ENCODE assay signal across 1 cellular context in the genomic region with DNA sequence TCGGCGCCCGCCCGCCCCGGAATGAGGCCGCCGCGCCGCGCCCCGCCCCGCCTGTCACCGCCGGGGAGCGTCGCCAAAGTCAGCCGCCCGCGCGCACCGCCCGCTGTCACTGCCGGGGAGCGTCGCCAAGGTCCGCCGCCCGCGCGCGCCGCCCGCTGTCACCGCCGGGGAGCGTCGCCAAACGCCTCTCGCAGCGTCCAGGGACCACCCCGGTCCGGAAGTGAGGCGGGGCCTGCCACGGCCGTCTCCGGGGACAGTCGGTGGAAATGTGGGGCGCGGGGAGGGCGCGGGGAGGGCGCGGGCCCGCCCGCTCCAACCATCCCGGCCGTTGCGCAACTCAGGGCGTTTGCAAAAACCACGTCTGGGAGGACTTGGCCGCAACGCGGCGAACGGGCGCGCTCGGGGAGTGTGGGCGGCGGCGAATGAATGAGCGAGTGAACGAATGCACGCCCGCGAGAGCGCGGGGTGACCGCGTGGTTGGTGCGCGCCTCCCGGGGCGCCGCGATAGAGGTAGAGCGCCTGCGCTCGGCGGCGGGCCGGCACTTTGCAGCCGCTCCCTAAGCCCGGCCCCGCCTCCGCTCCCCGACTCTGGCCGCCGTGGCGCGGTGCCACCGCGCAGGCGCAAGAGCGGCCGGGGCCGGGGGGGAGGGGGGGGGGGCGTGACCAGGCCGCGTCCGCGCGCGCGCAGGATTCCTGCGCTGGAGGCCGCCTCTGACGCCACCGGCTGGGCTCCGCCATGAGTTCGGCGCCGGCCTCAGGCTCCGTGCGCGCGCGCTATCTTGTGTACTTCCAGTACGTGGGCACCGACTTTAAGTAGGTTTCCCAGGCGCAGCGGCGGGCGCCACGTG.
TF ChIP-seq lines count a peak whose summit lies in the region.

TSS of gene ACAP3 (minus strand) at position 23 of the 848 bp plus-strand sequence. CDS start 115 bp downstream, outside the sequence.
TSS of gene PUSL1 (plus strand) at position 690 of the 848 bp plus-strand sequence. CDS start at position 737, 47 bp downstream.

TF ChIP-seq in GM12878, 131 proteins besides CTCF, POLR2A, EP300 and RAD21 (continued from another document and continues in another):
- TF ChIP-seq, protein P1, sequence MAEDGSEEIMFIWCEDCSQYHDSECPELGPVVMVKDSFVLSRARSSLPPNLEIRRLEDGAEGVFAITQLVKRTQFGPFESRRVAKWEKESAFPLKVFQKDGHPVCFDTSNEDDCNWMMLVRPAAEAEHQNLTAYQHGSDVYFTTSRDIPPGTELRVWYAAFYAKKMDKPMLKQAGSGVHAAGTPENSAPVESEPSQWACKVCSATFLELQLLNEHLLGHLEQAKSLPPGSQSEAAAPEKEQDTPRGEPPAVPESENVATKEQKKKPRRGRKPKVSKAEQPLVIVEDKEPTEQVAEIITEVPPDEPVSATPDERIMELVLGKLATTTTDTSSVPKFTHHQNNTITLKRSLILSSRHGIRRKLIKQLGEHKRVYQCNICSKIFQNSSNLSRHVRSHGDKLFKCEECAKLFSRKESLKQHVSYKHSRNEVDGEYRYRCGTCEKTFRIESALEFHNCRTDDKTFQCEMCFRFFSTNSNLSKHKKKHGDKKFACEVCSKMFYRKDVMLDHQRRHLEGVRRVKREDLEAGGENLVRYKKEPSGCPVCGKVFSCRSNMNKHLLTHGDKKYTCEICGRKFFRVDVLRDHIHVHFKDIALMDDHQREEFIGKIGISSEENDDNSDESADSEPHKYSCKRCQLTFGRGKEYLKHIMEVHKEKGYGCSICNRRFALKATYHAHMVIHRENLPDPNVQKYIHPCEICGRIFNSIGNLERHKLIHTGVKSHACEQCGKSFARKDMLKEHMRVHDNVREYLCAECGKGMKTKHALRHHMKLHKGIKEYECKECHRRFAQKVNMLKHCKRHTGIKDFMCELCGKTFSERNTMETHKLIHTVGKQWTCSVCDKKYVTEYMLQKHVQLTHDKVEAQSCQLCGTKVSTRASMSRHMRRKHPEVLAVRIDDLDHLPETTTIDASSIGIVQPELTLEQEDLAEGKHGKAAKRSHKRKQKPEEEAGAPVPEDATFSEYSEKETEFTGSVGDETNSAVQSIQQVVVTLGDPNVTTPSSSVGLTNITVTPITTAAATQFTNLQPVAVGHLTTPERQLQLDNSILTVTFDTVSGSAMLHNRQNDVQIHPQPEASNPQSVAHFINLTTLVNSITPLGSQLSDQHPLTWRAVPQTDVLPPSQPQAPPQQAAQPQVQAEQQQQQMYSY (CRISPR knock-in tag; IDR thresholded peaks at IDR 0.05): no peak
- TF ChIP-seq ZNF622 (IDR thresholded peaks at IDR 0.05) (no peak), ZNF384 (IDR thresholded peaks at IDR 0.05; ENCODE audit: borderline replicate concordance, low read depth, low read length) (no peak), NFXL1 (IDR thresholded peaks at IDR 0.05; ENCODE audit: borderline replicate concordance) (no peak), IKZF1 (conservative IDR thresholded peaks at IDR 0.05) (peak; percentile 33), BCLAF1 (IDR thresholded peaks at IDR 0.05) (no peak), TBL1XR1 (IDR thresholded peaks at IDR 0.05; ENCODE audit: low read depth, low read length) (no peak), NRF1 (conservative IDR thresholded peaks at IDR 0.05; ENCODE audit: low read depth, low read length) (peak; percentile 49), BCL11A (IDR thresholded peaks at IDR 0.05; ENCODE audit: low read depth, low read length) (no peak), YY1 (IDR thresholded peaks at IDR 0.05; ENCODE audit: low read depth, low read length) (peak; percentile 81), PAX5 (IDR thresholded peaks at IDR 0.05; ENCODE audit: borderline replicate concordance, low read depth, low read length) (peak; percentile 10; the same call in 1 of the 2 replicates), CREM (IDR thresholded peaks at IDR 0.05; ENCODE audit: low read depth) (peak; percentile 17), CBFB (IDR thresholded peaks at IDR 0.05; ENCODE audit: low read depth) (no peak), MLLT1 (IDR thresholded peaks at IDR 0.05) (0 out of 2 replicates have a peak, but pooled peaks have one; percentile 39), MAX (IDR thresholded peaks at IDR 0.05; ENCODE audit: low read depth, low read length) (peak; percentile 27; the same call in 1 of the 2 replicates), ETV6 (conservative IDR thresholded peaks at IDR 0.05 in 1 of 2, IDR thresholded peaks at IDR 0.05 in 1 of 2; ENCODE audit: borderline replicate concordance in 1 of 2, low read depth in 1 of 2) (no peak; a peak in 1 of 4 replicates), WRNIP1 (IDR thresholded peaks at IDR 0.05; ENCODE audit: borderline replicate concordance, low read depth, low read length) (no peak), SREBF2 (IDR thresholded peaks at IDR 0.05; ENCODE audit: low read length) (no peak), RAD51 (IDR thresholded peaks at IDR 0.05) (no peak), POLR2AphosphoS2 (IDR thresholded peaks at IDR 0.05; ENCODE audit: low read depth, low read length) (0 out of 2 replicates have a peak, but pooled peaks have one; percentile 9), HDAC2 (IDR thresholded peaks at IDR 0.05) (no peak), SMC3 (IDR thresholded peaks at IDR 0.05; ENCODE audit: borderline replicate concordance, low read length) (no peak), MXI1 (IDR thresholded peaks at IDR 0.05; ENCODE audit: low read depth, low read length) (peak; percentile 70), SPI1 (IDR thresholded peaks at IDR 0.05; ENCODE audit: borderline replicate concordance, insufficient read depth, low read depth, low read length) (no peak), HDAC6 (IDR thresholded peaks at IDR 0.05; ENCODE audit: unreplicated experiment) (peak; percentile 68), NFIC (IDR thresholded peaks at IDR 0.05; ENCODE audit: low read depth, low read length) (no peak), CHD2 (IDR thresholded peaks at IDR 0.05; ENCODE audit: borderline replicate concordance, low read depth, low read length) (no peak; the same call in 1 of the 2 replicates), SIN3A (IDR thresholded peaks at IDR 0.05; ENCODE audit: low read depth, low read length) (peak; percentile 90), NFYA (IDR thresholded peaks at IDR 0.05; ENCODE audit: borderline replicate concordance, low read depth, low read length) (no peak), NR2C1 (IDR thresholded peaks at IDR 0.05) (no peak; the same call in 1 of the 2 replicates), ELK1 (IDR thresholded peaks at IDR 0.05; ENCODE audit: low read depth, low read length) (peak; percentile 84)
- TF ChIP-seq, protein P2, sequence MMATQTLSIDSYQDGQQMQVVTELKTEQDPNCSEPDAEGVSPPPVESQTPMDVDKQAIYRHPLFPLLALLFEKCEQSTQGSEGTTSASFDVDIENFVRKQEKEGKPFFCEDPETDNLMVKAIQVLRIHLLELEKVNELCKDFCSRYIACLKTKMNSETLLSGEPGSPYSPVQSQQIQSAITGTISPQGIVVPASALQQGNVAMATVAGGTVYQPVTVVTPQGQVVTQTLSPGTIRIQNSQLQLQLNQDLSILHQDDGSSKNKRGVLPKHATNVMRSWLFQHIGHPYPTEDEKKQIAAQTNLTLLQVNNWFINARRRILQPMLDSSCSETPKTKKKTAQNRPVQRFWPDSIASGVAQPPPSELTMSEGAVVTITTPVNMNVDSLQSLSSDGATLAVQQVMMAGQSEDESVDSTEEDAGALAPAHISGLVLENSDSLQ (IDR thresholded peaks at IDR 0.05): peak; percentile 46; the same call in 1 of the 2 replicates
- TF ChIP-seq, protein P3, sequence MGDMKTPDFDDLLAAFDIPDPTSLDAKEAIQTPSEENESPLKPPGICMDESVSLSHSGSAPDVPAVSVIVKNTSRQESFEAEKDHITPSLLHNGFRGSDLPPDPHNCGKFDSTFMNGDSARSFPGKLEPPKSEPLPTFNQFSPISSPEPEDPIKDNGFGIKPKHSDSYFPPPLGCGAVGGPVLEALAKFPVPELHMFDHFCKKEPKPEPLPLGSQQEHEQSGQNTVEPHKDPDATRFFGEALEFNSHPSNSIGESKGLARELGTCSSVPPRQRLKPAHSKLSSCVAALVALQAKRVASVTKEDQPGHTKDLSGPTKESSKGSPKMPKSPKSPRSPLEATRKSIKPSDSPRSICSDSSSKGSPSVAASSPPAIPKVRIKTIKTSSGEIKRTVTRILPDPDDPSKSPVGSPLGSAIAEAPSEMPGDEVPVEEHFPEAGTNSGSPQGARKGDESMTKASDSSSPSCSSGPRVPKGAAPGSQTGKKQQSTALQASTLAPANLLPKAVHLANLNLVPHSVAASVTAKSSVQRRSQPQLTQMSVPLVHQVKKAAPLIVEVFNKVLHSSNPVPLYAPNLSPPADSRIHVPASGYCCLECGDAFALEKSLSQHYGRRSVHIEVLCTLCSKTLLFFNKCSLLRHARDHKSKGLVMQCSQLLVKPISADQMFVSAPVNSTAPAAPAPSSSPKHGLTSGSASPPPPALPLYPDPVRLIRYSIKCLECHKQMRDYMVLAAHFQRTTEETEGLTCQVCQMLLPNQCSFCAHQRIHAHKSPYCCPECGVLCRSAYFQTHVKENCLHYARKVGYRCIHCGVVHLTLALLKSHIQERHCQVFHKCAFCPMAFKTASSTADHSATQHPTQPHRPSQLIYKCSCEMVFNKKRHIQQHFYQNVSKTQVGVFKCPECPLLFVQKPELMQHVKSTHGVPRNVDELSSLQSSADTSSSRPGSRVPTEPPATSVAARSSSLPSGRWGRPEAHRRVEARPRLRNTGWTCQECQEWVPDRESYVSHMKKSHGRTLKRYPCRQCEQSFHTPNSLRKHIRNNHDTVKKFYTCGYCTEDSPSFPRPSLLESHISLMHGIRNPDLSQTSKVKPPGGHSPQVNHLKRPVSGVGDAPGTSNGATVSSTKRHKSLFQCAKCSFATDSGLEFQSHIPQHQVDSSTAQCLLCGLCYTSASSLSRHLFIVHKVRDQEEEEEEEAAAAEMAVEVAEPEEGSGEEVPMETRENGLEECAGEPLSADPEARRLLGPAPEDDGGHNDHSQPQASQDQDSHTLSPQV (IDR thresholded peaks at IDR 0.05): no peak
- TF ChIP-seq, protein P4, sequence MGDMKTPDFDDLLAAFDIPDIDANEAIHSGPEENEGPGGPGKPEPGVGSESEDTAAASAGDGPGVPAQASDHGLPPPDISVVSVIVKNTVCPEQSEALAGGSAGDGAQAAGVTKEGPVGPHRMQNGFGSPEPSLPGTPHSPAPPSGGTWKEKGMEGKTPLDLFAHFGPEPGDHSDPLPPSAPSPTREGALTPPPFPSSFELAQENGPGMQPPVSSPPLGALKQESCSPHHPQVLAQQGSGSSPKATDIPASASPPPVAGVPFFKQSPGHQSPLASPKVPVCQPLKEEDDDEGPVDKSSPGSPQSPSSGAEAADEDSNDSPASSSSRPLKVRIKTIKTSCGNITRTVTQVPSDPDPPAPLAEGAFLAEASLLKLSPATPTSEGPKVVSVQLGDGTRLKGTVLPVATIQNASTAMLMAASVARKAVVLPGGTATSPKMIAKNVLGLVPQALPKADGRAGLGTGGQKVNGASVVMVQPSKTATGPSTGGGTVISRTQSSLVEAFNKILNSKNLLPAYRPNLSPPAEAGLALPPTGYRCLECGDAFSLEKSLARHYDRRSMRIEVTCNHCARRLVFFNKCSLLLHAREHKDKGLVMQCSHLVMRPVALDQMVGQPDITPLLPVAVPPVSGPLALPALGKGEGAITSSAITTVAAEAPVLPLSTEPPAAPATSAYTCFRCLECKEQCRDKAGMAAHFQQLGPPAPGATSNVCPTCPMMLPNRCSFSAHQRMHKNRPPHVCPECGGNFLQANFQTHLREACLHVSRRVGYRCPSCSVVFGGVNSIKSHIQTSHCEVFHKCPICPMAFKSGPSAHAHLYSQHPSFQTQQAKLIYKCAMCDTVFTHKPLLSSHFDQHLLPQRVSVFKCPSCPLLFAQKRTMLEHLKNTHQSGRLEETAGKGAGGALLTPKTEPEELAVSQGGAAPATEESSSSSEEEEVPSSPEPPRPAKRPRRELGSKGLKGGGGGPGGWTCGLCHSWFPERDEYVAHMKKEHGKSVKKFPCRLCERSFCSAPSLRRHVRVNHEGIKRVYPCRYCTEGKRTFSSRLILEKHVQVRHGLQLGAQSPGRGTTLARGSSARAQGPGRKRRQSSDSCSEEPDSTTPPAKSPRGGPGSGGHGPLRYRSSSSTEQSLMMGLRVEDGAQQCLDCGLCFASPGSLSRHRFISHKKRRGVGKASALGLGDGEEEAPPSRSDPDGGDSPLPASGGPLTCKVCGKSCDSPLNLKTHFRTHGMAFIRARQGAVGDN (IDR thresholded peaks at IDR 0.05): no peak
